ENCODE assay signal across 16 cellular contexts in genomic region chr19:53812335-53812734, GRCh38. TPM values are rescaled to one million over a fixed set of nuclear protein-coding genes. Genes with fewer than 3 reads are reported as not detected.
DNase-seq lines count a peak whose midpoint lies in the region; ATAC-seq and TF ChIP-seq lines count a peak whose summit lies in the region.
"Had no signal": no experiment of that assay in that cellular context is flagged by ENCODE, and none has a peak within 500 bp of the region (broad histone marks: within the 10 kb centered on the region; RNA-seq: fewer than 3 reads in every experiment).

No MANE protein-coding gene starts in this region.

- TF ChIP-seq CTCF in cardiac fibroblast (IDR thresholded peaks at IDR 0.05; ENCODE audit: low read depth, low read length) (peak; percentile 27), osteoblast (IDR thresholded peaks at IDR 0.05; ENCODE audit: extremely low read depth, low read depth, low read length) (peak; percentile 31), lower leg skin (IDR thresholded peaks at IDR 0.05) (no peak), tibial nerve (IDR thresholded peaks at IDR 0.05) (no peak)

- intact Hi-C loops in lower leg skin (cut with DNase I; ENCODE audit: low total_unique reads): no loop called here

- WGBS in lower leg skin, 2 donors: 42 to 47% methylated on average over 7 of the region's 7 CpGs
- WGBS in tibial nerve, 2 donors: 47% methylated on average over 7 of the region's 7 CpGs

- H3K36me3 ChIP-seq in osteoblast (ENCODE audit: insufficient read depth, low read length) (no peaks in the 10 kb centered on the region), tibial nerve (no peaks in the 10 kb centered on the region)
- H3K36me3 ChIP-seq: thoracic aorta had no signal

- no peak for TF ChIP-seq POLR2A in lower leg skin (IDR thresholded peaks at IDR 0.05)
- TF ChIP-seq POLR2A in tibial nerve (IDR thresholded peaks at IDR 0.05): no peak

- H3K27ac ChIP-seq in osteoblast (ENCODE audit: low read depth, low read length) (no peak overlapping the region), tibial nerve (no peak overlapping the region)
- H3K27ac ChIP-seq: thoracic aorta had no signal

- peak; percentile 19 for DNase-seq in DMS 273 (lab: John Stamatoyannopoulos, UW; ENCODE audit: unreplicated experiment)
- DNase-seq in DMS 273 treated with DMSO at 0.1 percent for 48 hours (lab: John Stamatoyannopoulos, UW): no peak
- DNase-seq in MV-4-11 (lab: John Stamatoyannopoulos, UW): peak; percentile 12
- no peak for DNase-seq in cardiac fibroblast (ENCODE audit: low read depth in 2 of 2)
- DNase-seq in osteoblast (ENCODE audit: insufficient read length, low spot score, missing footprints): no peak
- DNase-seq in lower leg skin (ENCODE audit: low spot score in 2 of 2): no peak
- no peak for DNase-seq in tibial nerve (ENCODE audit: low spot score in 2 of 2)
- DNase-seq: activated T-cell treated with anti-CD3 and anti-CD28 coated beads, Interleukin-2, amount 50 U/mL, for 48 hours; COR-L47; IMR-90; left cardiac atrium; NCI-H146; NCI-H446 had no signal

- H3K79me2 ChIP-seq in osteoblast (ENCODE audit: insufficient read depth, low read length): no peaks in the 10 kb centered on the region

- no peak for ATAC-seq in GM19324 (IDR thresholded peaks at IDR 0.05; ENCODE audit: low FRiP score, unreplicated experiment)
- ATAC-seq: left cardiac atrium had no signal

- H4K20me1 ChIP-seq in osteoblast (ENCODE audit: insufficient read depth, low read length): no peaks in the 10 kb centered on the region

- H3K4me1 ChIP-seq in osteoblast (ENCODE audit: insufficient read depth, low read length): peaks cover 5% of the 10 kb centered on the region
- no peaks in the 10 kb centered on the region for H3K4me1 ChIP-seq in tibial nerve

- no peak overlapping the region for H2AFZ ChIP-seq in osteoblast (ENCODE audit: low read length)

- H3K27me3 ChIP-seq in osteoblast (ENCODE audit: insufficient read depth, low read length) (no peaks in the 10 kb centered on the region), tibial nerve (no peaks in the 10 kb centered on the region)

- no peak for TF ChIP-seq EP300 in tibial nerve (IDR thresholded peaks at IDR 0.05)

- H3K4me2 ChIP-seq in osteoblast (ENCODE audit: insufficient read depth, low read length): no peak overlapping the region

- no peak overlapping the region for H3K4me3 ChIP-seq in cardiac fibroblast (replicated peaks in 1 of 2; ENCODE audit: low read depth in 2 of 2, low read length in 2 of 2)
- H3K4me3 ChIP-seq in osteoblast (ENCODE audit: insufficient read depth, low read length): no peak overlapping the region
- H3K4me3 ChIP-seq in lower leg skin (ENCODE audit: low read depth, poor library complexity, severe bottlenecking): no peak overlapping the region
- H3K4me3 ChIP-seq in tibial nerve: no peak overlapping the region
- H3K4me3 ChIP-seq: thoracic aorta had no signal

- H3K9me3 ChIP-seq in osteoblast (ENCODE audit: low read depth, low read length) (no peaks in the 10 kb centered on the region), tibial nerve (no peaks in the 10 kb centered on the region)
- H3K9me3 ChIP-seq: thoracic aorta had no signal

RNA-seq across cellular contexts. Expression of gene NLRP12, which starts 11.8 kb away (rescaled TPM):
- total RNA-seq in osteoblast: under 0.01 TPM in 1 of 2 replicates, not detected in the other
- total RNA-seq in lower leg skin: under 1 TPM in 2 of 4 donors, not detected in 2; 0.04 to 0.23 TPM
- 1 to 10 TPM in 2 of 4 donors, under 1 TPM in 2; 0.42 to 2.9 (median 1.2) TPM for total RNA-seq in tibial nerve
- total RNA-seq: IMR-90; T-helper 1 cell treated with Interleukin-12 subunit alpha and Interleukin-12 subunit beta and Interleukin-4 antibody, amounts not matched to agents 30 ng/mL and 1 ng/mL, for 36 hours had no signal

RNA-seq across cellular contexts. Expression of gene MYADM, which starts 55.3 kb away (rescaled TPM):
- total RNA-seq in osteoblast (16.2 and 17.4 TPM in 2 replicates), lower leg skin (10 to 100 TPM; 20.4 to 49.2 (median 33.6) TPM), tibial nerve (10 to 100 TPM; 27.3 to 37.7 (median 31.9) TPM)

Comparison
In these comparisons a context has a peak if more than half of its experiments do, and no peak if none do; other contexts are left out.
1. DNase-seq: peak in DMS 273 (single experiment) and MV-4-11 (single experiment); none in DMS 273 treated with DMSO at 0.1 percent for 48 hours (single experiment), cardiac fibroblast (0 of 2), osteoblast (single experiment), lower leg skin (0 of 2) and tibial nerve (0 of 2).
2. CTCF ChIP-seq: peak in cardiac fibroblast (single experiment) and osteoblast (single experiment); none in lower leg skin (0 of 3) and tibial nerve (0 of 5).